In the genomic region with DNA sequence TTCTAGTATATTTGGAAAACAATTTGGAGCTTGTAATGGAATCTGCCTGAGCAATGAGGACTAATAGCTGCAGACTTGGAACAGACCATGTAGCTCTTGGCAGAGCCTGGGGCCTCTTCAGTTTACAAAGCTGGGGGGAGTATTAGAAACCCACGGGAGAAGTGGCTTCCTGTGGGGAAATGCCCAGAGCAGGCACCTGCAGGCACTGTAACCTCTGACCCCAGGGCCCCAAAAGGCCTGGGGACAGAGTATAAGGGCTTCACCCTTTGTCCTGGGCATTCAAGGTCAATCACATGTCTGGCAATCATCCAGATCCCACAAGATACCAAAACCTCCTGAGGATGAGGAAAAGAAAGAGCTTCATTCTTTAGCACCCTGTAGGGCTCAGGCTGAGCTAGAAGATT, we compare ENCODE assay signal across 1 cellular context.
TF ChIP-seq lines count a peak whose summit lies in the region.

No MANE protein-coding gene starts in this region.

TF ChIP-seq in HepG2, 621 proteins besides CTCF, POLR2A, EP300 and RAD21 (continued from another document and continues in another):
- TF ChIP-seq ZNF609 (CRISPR knock-in tag; IDR thresholded peaks at IDR 0.05; ENCODE audit: borderline replicate concordance) (no peak), TARDBP (CRISPR knock-in tag; IDR thresholded peaks at IDR 0.05) (no peak), RBAK (CRISPR knock-in tag; IDR thresholded peaks at IDR 0.05) (no peak), NR2F6 (IDR thresholded peaks at IDR 0.05) (peak; percentile 82), NR2F6 (CRISPR knock-in tag; IDR thresholded peaks at IDR 0.05) (peak; percentile 69), BCL3 (CRISPR knock-in tag; IDR thresholded peaks at IDR 0.05) (0 out of 2 replicates have a peak, but pooled peaks have one; percentile 15), U2AF1 (optimal IDR thresholded peaks at IDR 0.05; ENCODE audit: low read depth, low read length) (no peak), ZNF253 (CRISPR knock-in tag; IDR thresholded peaks at IDR 0.05; ENCODE audit: borderline replicate concordance) (no peak), PPARG (CRISPR knock-in tag; conservative IDR thresholded peaks at IDR 0.05) (no peak), ZSCAN21 (CRISPR knock-in tag; IDR thresholded peaks at IDR 0.05; ENCODE audit: borderline replicate concordance) (no peak), ETV5 (CRISPR knock-in tag; IDR thresholded peaks at IDR 0.05; ENCODE audit: borderline replicate concordance) (peak; percentile 33; the same call in 1 of the 2 replicates), SIN3A (IDR thresholded peaks at IDR 0.05; ENCODE audit: borderline replicate concordance, low read depth, low read length) (no peak), MAFF (IDR thresholded peaks at IDR 0.05; ENCODE audit: low read depth, low read length) (no peak), ZNF512 (CRISPR knock-in tag; IDR thresholded peaks at IDR 0.05) (no peak), MEIS1 (CRISPR knock-in tag; IDR thresholded peaks at IDR 0.05; ENCODE audit: borderline replicate concordance) (no peak), TBP (CRISPR knock-in tag; IDR thresholded peaks at IDR 0.05) (no peak), ZNF318 (CRISPR knock-in tag; IDR thresholded peaks at IDR 0.05) (no peak), ZNF772 (CRISPR knock-in tag; IDR thresholded peaks at IDR 0.05) (no peak), FOXP1 (IDR thresholded peaks at IDR 0.05) (no peak), FOXP1 (CRISPR knock-in tag; IDR thresholded peaks at IDR 0.05) (no peak), ZNF432 (CRISPR knock-in tag; IDR thresholded peaks at IDR 0.05; ENCODE audit: borderline replicate concordance) (no peak), MBNL3 (CRISPR knock-in tag; conservative IDR thresholded peaks at IDR 0.05) (no peak), GLI4 (CRISPR knock-in tag; IDR thresholded peaks at IDR 0.05; ENCODE audit: borderline replicate concordance) (no peak), PHF20 (CRISPR knock-in tag; IDR thresholded peaks at IDR 0.05) (no peak), ZFP91 (CRISPR knock-in tag; IDR thresholded peaks at IDR 0.05; ENCODE audit: borderline replicate concordance) (no peak), SNRNP70 (IDR thresholded peaks at IDR 0.05; ENCODE audit: low read depth, low read length) (no peak), ZNF256 (CRISPR knock-in tag; conservative IDR thresholded peaks at IDR 0.05) (no peak), PAF1 (CRISPR knock-in tag; IDR thresholded peaks at IDR 0.05) (no peak)
- TF ChIP-seq, protein P1, sequence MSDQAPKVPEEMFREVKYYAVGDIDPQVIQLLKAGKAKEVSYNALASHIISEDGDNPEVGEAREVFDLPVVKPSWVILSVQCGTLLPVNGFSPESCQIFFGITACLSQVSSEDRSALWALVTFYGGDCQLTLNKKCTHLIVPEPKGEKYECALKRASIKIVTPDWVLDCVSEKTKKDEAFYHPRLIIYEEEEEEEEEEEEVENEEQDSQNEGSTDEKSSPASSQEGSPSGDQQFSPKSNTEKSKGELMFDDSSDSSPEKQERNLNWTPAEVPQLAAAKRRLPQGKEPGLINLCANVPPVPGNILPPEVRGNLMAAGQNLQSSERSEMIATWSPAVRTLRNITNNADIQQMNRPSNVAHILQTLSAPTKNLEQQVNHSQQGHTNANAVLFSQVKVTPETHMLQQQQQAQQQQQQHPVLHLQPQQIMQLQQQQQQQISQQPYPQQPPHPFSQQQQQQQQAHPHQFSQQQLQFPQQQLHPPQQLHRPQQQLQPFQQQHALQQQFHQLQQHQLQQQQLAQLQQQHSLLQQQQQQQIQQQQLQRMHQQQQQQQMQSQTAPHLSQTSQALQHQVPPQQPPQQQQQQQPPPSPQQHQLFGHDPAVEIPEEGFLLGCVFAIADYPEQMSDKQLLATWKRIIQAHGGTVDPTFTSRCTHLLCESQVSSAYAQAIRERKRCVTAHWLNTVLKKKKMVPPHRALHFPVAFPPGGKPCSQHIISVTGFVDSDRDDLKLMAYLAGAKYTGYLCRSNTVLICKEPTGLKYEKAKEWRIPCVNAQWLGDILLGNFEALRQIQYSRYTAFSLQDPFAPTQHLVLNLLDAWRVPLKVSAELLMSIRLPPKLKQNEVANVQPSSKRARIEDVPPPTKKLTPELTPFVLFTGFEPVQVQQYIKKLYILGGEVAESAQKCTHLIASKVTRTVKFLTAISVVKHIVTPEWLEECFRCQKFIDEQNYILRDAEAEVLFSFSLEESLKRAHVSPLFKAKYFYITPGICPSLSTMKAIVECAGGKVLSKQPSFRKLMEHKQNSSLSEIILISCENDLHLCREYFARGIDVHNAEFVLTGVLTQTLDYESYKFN (CRISPR knock-in tag; conservative IDR thresholded peaks at IDR 0.05) = peak; percentile 45
- TF ChIP-seq, protein P2, sequence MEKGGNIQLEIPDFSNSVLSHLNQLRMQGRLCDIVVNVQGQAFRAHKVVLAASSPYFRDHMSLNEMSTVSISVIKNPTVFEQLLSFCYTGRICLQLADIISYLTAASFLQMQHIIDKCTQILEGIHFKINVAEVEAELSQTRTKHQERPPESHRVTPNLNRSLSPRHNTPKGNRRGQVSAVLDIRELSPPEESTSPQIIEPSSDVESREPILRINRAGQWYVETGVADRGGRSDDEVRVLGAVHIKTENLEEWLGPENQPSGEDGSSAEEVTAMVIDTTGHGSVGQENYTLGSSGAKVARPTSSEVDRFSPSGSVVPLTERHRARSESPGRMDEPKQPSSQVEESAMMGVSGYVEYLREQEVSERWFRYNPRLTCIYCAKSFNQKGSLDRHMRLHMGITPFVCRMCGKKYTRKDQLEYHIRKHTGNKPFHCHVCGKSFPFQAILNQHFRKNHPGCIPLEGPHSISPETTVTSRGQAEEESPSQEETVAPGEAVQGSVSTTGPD (CRISPR knock-in tag; IDR thresholded peaks at IDR 0.05) = no peak
- TF ChIP-seq, protein P3, sequence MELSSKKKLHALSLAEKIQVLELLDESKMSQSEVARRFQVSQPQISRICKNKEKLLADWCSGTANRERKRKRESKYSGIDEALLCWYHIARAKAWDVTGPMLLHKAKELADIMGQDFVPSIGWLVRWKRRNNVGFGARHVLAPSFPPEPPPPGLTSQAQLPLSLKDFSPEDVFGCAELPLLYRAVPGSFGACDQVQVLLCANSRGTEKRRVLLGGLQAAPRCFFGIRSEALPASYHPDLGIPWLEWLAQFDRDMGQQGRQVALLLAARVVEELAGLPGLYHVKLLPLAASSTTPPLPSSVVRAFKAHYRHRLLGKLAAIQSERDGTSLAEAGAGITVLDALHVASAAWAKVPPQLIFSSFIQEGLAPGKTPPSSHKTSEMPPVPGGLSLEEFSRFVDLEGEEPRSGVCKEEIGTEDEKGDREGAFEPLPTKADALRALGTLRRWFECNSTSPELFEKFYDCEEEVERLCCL (CRISPR knock-in tag; IDR thresholded peaks at IDR 0.05; ENCODE audit: borderline replicate concordance) = no peak
